Comparison of ENCODE assay signal across 8 cellular contexts in the genomic region with DNA sequence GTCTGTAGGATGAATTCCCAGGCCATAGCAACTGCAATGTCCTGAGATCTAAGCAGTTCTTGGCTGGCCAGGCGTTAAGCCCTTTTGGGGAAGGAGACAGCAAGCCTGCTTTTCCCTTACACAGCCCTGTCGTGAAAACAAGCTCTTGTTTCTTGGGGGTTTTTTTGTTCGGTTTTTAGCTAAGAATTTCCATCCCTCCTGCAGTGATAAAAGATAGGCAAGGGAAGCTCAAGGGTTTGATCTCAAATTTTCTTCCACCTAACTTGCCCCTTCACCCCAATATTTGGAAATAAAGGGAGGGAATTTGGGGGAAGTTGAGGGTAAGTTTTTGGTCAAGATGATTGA. TPM values are rescaled to one million over a fixed set of nuclear protein-coding genes. Genes with fewer than 3 reads are reported as not detected.
A peak's percentile ranks its signal among the peaks of the same experiment; 100 is the strongest.
DNase-seq lines count a peak whose midpoint lies in the region; ATAC-seq and TF ChIP-seq lines count a peak whose summit lies in the region.

No MANE protein-coding gene starts in this region.

- no peaks in the 10 kb centered on the region for H3K36me3 Mint-ChIP-seq in chondrocyte (ENCODE audit: low read depth)

- no TSS peak for BruUV-seq in IMR-90 (replicated peaks; lab: Mats Ljungman, UMichigan)

- DNase-seq in ACHN (peak; percentile 1), IMR-90 (no peak), chondrocyte (ENCODE audit: low spot score) (no peak), NCI-H1694 treated with DMSO at 0.1 percent for 48 hours (lab: John Stamatoyannopoulos, UW) (no peak)

- TF ChIP-seq RAD21 in IMR-90 (IDR thresholded peaks at IDR 0.05; ENCODE audit: low read length), result no peak

- WGBS in IMR-90 (ENCODE audit: extremely low coverage in 2 of 2, insufficient read length in 1 of 2), 2 experiments, result no CpG with 5 or more reads among the region's 3 CpGs

- peaks cover 3% of the 10 kb centered on the region for H3K27me3 Mint-ChIP-seq in chondrocyte (ENCODE audit: low read depth)

- no peak overlapping the region for H4K8ac ChIP-seq in IMR-90 (ENCODE audit: low read depth in 2 of 2, low read length in 2 of 2)

- H2AK9ac ChIP-seq in IMR-90 (replicated peaks; ENCODE audit: low read depth, low read length, poor library complexity), result no peak overlapping the region

- dilution Hi-C loops in IMR-90 (cut with HindIII; ENCODE audit: low sequenced_read_pairs, unreplicated experiment), result no loop called here

- H3K23ac ChIP-seq in IMR-90 (ENCODE audit: low read depth, low read length), result peak overlapping the region; percentile 66; the same call in 1 of the 2 replicates

- intact Hi-C loops in IMR-90 (cut with micrococcal nuclease), result loop anchor here (5.0 kb wide), 1 partner anchor 51 kb away; no protein-coding TSS in a partner anchor

- H3K4me1 Mint-ChIP-seq in chondrocyte (ENCODE audit: low read depth), result peaks cover 14% of the 10 kb centered on the region

- CTCF ChIA-PET in IMR-90 (lab: Yijun Ruan, JAX), result interaction anchor here (0.6 to 2.2 kb wide), 2 partner anchors 67 to 215 kb away, joined by 3 to 7 read pairs; no protein-coding TSS in a partner anchor

- H3K27me3 ChIP-seq in IMR-90 (ENCODE audit: control insufficient read depth, insufficient read depth, low read length) (peaks cover 7% of the 10 kb centered on the region; the same call in 1 of the 2 replicates), mucosa of rectum (ENCODE audit: control insufficient read depth in 2 of 2, insufficient read depth in 2 of 2, low read length in 2 of 2) (peaks cover 0 to 2% of the 10 kb centered on the region in 2 donors)

- peak overlapping the region; percentile 80 for H3K4me3 Mint-ChIP-seq in chondrocyte (ENCODE audit: unreplicated experiment)

- no peak overlapping the region for H2BK120ac ChIP-seq in IMR-90 (ENCODE audit: low read depth, low read length)

- no peak overlapping the region for H4K91ac ChIP-seq in IMR-90 (ENCODE audit: insufficient read depth, low read depth, low read length)

- peak overlapping the region; percentile 41 for H3K27ac Mint-ChIP-seq in chondrocyte (ENCODE audit: unreplicated experiment)

- no peak overlapping the region for H4K5ac ChIP-seq in IMR-90 (ENCODE audit: low read depth, low read length)

- in situ Hi-C loops in ACHN (cut with HindIII; ENCODE audit: low pct_ligation_motif_present, low pct_unique_long_range_greater_than_20kb, low sequenced_read_pairs) (loop anchor here (25.0 kb wide), 1 partner anchor 221 kb away; no protein-coding TSS in a partner anchor), IMR-90 (cut with MboI; ENCODE audit: low sequenced_read_pairs) (loop anchor here (5.0 to 25.0 kb wide), 2 partner anchors 211 to 471 kb away; no protein-coding TSS in a partner anchor)

- H3K4me3 ChIP-seq in IMR-90 (ENCODE audit: insufficient read depth, low read depth, low read length) (peak overlapping the region; percentile 84), mucosa of rectum (ENCODE audit: low read length in 2 of 2) (peak overlapping the region; percentile 81 to 86)

- no peaks in the 10 kb centered on the region for H3K9me3 Mint-ChIP-seq in chondrocyte (ENCODE audit: low read depth)

- H3K14ac ChIP-seq in IMR-90 (replicated peaks; ENCODE audit: low read depth, low read length), result peak overlapping the region; percentile 10; the same call in 1 of the 2 replicates

- peak overlapping the region; percentile 35; the same call in 1 of the 2 replicates for H2AK5ac ChIP-seq in IMR-90 (ENCODE audit: low read depth, low read length)

- no peaks in the 10 kb centered on the region for H3K9me1 ChIP-seq in IMR-90 (ENCODE audit: insufficient read depth, low read length)

- H3K36me3 ChIP-seq in IMR-90 (ENCODE audit: control insufficient read depth, insufficient read depth, low read length) (no peaks in the 10 kb centered on the region), mucosa of rectum (ENCODE audit: control insufficient read depth in 2 of 2, insufficient read depth in 2 of 2, low read length in 2 of 2) (no peaks in the 10 kb centered on the region)

- 0 out of 2 replicates have a peak overlapping the region, but pooled peaks have one; percentile 13 for H3K4ac ChIP-seq in IMR-90 (ENCODE audit: low read depth, low read length)

- no peak overlapping the region for H3K18ac ChIP-seq in IMR-90 (ENCODE audit: low read depth, low read length)

- H3K27ac ChIP-seq in IMR-90 (ENCODE audit: insufficient read depth, low read length) (no peak overlapping the region), mucosa of rectum (ENCODE audit: low read depth in 2 of 2, low read length in 2 of 2) (peak overlapping the region in 1 of 2 donors; percentile 91)

- no peak overlapping the region for H3K56ac ChIP-seq in IMR-90 (ENCODE audit: extremely low read depth, insufficient read depth, low read length)

- H3K4me1 ChIP-seq in IMR-90 (ENCODE audit: control insufficient read depth, insufficient read depth, low read length) (no peaks in the 10 kb centered on the region; the same call in 1 of the 2 replicates), mucosa of rectum (ENCODE audit: control insufficient read depth in 2 of 2, insufficient read depth in 2 of 2, low read length in 2 of 2) (peaks cover 2 to 24% of the 10 kb centered on the region in 2 donors)

- POLR2A ChIA-PET in IMR-90 (lab: Charles Lee; ENCODE audit: unreplicated experiment), result no interaction called here

- H2BK5ac ChIP-seq in IMR-90 (ENCODE audit: low read depth, low read length, poor library complexity, severe bottlenecking), result no peak overlapping the region

- H3K79me1 ChIP-seq in IMR-90 (ENCODE audit: low read depth in 1 of 2, low read length in 2 of 2), result peaks cover 7 to 24% of the 10 kb centered on the region in 2 experiments; a peak in 1 of 4 replicates

- no peak overlapping the region for H2BK15ac ChIP-seq in IMR-90 (ENCODE audit: low read depth, low read length)

- TF ChIP-seq CTCF in IMR-90 (conservative IDR thresholded peaks at IDR 0.05; ENCODE audit: low read depth, low read length) (no peak), chondrocyte (IDR thresholded peaks at IDR 0.05) (no peak)

- H2AFZ ChIP-seq in IMR-90 (replicated peaks; ENCODE audit: low read length, poor library complexity), result peak overlapping the region; percentile 94

- peak overlapping the region; percentile 92 for H3K4me2 ChIP-seq in IMR-90 (ENCODE audit: low read depth, low read length)

- TF ChIP-seq POLR2A in IMR-90 (IDR thresholded peaks at IDR 0.05; ENCODE audit: low read depth, low read length), result no peak

- H3K9me3 ChIP-seq in IMR-90 (ENCODE audit: control insufficient read depth, insufficient read depth, low read length) (no peaks in the 10 kb centered on the region), mucosa of rectum (ENCODE audit: control insufficient read depth in 2 of 2, low read length in 2 of 2) (no peaks in the 10 kb centered on the region)

- 0 out of 2 replicates have a peak overlapping the region, but pooled peaks have one; percentile 43 for H3K9ac ChIP-seq in IMR-90 (ENCODE audit: low read depth, low read length)
- H3K9ac ChIP-seq in mucosa of rectum (ENCODE audit: low read depth in 1 of 2, low read length in 2 of 2), result peak overlapping the region; percentile 89 to 91

- no peak overlapping the region for H2BK20ac ChIP-seq in IMR-90 (ENCODE audit: low read depth, low read length)

- no peaks in the 10 kb centered on the region; the same call in 1 of the 2 replicates for H4K20me1 ChIP-seq in IMR-90 (ENCODE audit: insufficient read depth, low read length)

- ATAC-seq in IMR-90 (ENCODE audit: low read depth), result no peak
- no peak for ATAC-seq in esophagus mucosa
- no peak for ATAC-seq in HG03139 (IDR thresholded peaks at IDR 0.05; ENCODE audit: unreplicated experiment)
- ATAC-seq in GM19328 (IDR thresholded peaks at IDR 0.05; ENCODE audit: unreplicated experiment), result no peak

TF ChIP-seq in IMR-90, 13 proteins besides CTCF, POLR2A, EP300 and RAD21:
- TF ChIP-seq BHLHE40 (IDR thresholded peaks at IDR 0.05; ENCODE audit: low read depth, low read length) (no peak), RFX5 (IDR thresholded peaks at IDR 0.05; ENCODE audit: low read depth, low read length) (no peak), CEBPB (IDR thresholded peaks at IDR 0.05; ENCODE audit: low read depth, low read length) (no peak)

RNA-seq across cellular contexts. Expression of a gene that starts 1.5 kb away (rescaled TPM):
- total RNA-seq in IMR-90 (2012; rRNA removed) (2.5 and 2.9 TPM in 2 replicates), chondrocyte (4.3 to 23.1 TPM (median 20.2 TPM) in 3 replicates), esophagus mucosa (64.6 TPM)
- 6.1 and 6.9 TPM in 2 replicates for polyA plus RNA-seq in IMR-90 (2012; rRNA removed)
- polyA plus RNA-seq in IMR-90 (2012; cell fraction: cytosol; rRNA removed), result 6.0 and 6.7 TPM in 2 replicates
- polyA plus RNA-seq in IMR-90 (2012; cell fraction: nucleus; rRNA removed; ENCODE audit: low replicate concordance), result 1.9 and 2.4 TPM in 2 replicates
